1 cellular context compared by ENCODE assay signal in the genomic region with DNA sequence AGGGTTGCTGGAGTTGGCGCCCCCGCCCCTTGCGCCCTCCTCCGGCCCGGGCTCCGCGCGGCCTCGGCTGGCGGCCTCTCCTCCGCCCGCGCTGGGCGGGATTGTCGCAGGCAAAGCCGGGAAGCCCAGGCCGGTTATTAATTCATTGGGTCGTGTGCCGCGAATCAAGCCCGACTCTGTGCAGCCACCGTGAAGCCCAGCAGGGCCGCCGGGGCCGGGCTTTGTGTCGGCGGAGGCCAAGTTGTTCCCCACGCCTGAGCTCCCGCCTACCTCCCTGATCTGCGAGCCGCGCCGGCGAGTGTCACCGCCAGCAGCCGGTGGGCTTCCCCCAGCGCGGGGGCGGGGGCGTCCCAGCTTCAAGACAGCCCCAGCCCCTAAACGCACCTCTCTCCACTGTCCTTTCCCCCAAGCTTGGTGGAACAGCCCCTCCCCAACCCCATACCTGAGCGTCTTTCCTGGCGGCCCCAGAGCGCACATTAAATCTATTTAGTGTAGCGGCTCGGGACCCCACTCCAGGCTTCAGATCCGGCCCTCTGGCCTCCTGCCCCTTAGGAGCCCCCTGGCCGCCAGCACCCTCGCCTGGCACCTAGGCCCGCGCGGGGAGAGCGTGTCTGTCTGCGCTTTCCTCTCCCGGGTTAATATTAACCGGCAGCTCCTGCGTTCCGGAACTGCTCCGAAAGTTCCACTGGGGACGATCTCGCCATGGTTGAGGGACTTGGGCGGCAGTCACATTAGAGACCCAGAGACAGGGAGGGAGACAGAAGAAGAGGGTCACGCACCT.
TF ChIP-seq lines count a peak whose summit lies in the region.

No MANE protein-coding gene starts in this region.

TF ChIP-seq in HepG2, 621 proteins besides CTCF, POLR2A, EP300 and RAD21 (continued from another document and continues in another):
- TF ChIP-seq, protein P1, sequence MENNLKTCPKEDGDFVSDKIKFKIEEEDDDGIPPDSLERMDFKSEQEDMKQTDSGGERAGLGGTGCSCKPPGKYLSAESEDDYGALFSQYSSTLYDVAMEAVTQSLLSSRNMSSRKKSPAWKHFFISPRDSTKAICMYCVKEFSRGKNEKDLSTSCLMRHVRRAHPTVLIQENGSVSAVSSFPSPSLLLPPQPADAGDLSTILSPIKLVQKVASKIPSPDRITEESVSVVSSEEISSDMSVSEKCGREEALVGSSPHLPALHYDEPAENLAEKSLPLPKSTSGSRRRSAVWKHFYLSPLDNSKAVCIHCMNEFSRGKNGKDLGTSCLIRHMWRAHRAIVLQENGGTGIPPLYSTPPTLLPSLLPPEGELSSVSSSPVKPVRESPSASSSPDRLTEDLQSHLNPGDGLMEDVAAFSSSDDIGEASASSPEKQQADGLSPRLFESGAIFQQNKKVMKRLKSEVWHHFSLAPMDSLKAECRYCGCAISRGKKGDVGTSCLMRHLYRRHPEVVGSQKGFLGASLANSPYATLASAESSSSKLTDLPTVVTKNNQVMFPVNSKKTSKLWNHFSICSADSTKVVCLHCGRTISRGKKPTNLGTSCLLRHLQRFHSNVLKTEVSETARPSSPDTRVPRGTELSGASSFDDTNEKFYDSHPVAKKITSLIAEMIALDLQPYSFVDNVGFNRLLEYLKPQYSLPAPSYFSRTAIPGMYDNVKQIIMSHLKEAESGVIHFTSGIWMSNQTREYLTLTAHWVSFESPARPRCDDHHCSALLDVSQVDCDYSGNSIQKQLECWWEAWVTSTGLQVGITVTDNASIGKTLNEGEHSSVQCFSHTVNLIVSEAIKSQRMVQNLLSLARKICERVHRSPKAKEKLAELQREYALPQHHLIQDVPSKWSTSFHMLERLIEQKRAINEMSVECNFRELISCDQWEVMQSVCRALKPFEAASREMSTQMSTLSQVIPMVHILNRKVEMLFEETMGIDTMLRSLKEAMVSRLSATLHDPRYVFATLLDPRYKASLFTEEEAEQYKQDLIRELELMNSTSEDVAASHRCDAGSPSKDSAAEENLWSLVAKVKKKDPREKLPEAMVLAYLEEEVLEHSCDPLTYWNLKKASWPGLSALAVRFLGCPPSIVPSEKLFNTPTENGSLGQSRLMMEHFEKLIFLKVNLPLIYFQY (CRISPR knock-in tag; IDR thresholded peaks at IDR 0.05; ENCODE audit: borderline replicate concordance) = no peak
- TF ChIP-seq ZNF30 (CRISPR knock-in tag; IDR thresholded peaks at IDR 0.05) (0 out of 2 replicates have a peak, but pooled peaks have one; percentile 89), ZNF891 (CRISPR knock-in tag; IDR thresholded peaks at IDR 0.05) (no peak; the same call in 1 of the 2 replicates), FOSL1 (CRISPR knock-in tag; IDR thresholded peaks at IDR 0.05; ENCODE audit: borderline replicate concordance) (0 out of 2 replicates have a peak, but pooled peaks have one; percentile 7), GABPB1 (CRISPR knock-in tag; IDR thresholded peaks at IDR 0.05) (peak; percentile 69; the same call in 1 of the 2 replicates), SNAI1 (CRISPR knock-in tag; IDR thresholded peaks at IDR 0.05; ENCODE audit: borderline replicate concordance) (peak; percentile 52; the same call in 1 of the 2 replicates), MAF1 (CRISPR knock-in tag; IDR thresholded peaks at IDR 0.05; ENCODE audit: borderline replicate concordance) (no peak), ARNT2 (CRISPR knock-in tag; IDR thresholded peaks at IDR 0.05; ENCODE audit: low read depth) (0 out of 2 replicates have a peak, but pooled peaks have one; percentile 53), POLR2AphosphoS5 (IDR thresholded peaks at IDR 0.05; ENCODE audit: low read depth, low read length) (peak; percentile 83), HDAC1 (CRISPR knock-in tag; IDR thresholded peaks at IDR 0.05) (peak; percentile 70), NRL (CRISPR knock-in tag; IDR thresholded peaks at IDR 0.05; ENCODE audit: borderline replicate concordance) (no peak; the same call in none of the 2 replicates), ZBTB3 (CRISPR knock-in tag; IDR thresholded peaks at IDR 0.05; ENCODE audit: borderline replicate concordance, low read depth) (no peak), ZNF414 (CRISPR knock-in tag; IDR thresholded peaks at IDR 0.05) (peak; percentile 67), ERF (CRISPR knock-in tag; IDR thresholded peaks at IDR 0.05) (no peak; the same call in none of the 2 replicates), GABPA (IDR thresholded peaks at IDR 0.05; ENCODE audit: low read depth, low read length) (no peak), GABPA (CRISPR knock-in tag; IDR thresholded peaks at IDR 0.05; ENCODE audit: low read depth) (peak; percentile 53), HNRNPK (IDR thresholded peaks at IDR 0.05; ENCODE audit: low read depth, low read length, poor library complexity, severe bottlenecking) (peak; percentile 59), RAD51 (IDR thresholded peaks at IDR 0.05; ENCODE audit: borderline replicate concordance) (no peak), FOXO1 (CRISPR knock-in tag; IDR thresholded peaks at IDR 0.05) (no peak), SKI (IDR thresholded peaks at IDR 0.05; ENCODE audit: partially characterized antibody) (no peak), PTBP1 (IDR thresholded peaks at IDR 0.05; ENCODE audit: low read depth, low read length, poor library complexity, severe bottlenecking) (no peak), ZNF501 (CRISPR knock-in tag; IDR thresholded peaks at IDR 0.05) (peak; percentile 55; the same call in 1 of the 2 replicates), SP140L (CRISPR knock-in tag; IDR thresholded peaks at IDR 0.05; ENCODE audit: borderline replicate concordance) (no peak), ZNF143 (CRISPR knock-in tag; IDR thresholded peaks at IDR 0.05) (0 out of 2 replicates have a peak, but pooled peaks have one; percentile 36), ELK4 (CRISPR knock-in tag; IDR thresholded peaks at IDR 0.05; ENCODE audit: borderline replicate concordance) (no peak), IKZF4 (CRISPR knock-in tag; IDR thresholded peaks at IDR 0.05; ENCODE audit: borderline replicate concordance, low read depth, not compliant biosample characterization) (no peak), GLMP (CRISPR knock-in tag; IDR thresholded peaks at IDR 0.05; ENCODE audit: borderline replicate concordance) (no peak), GATAD2A (CRISPR knock-in tag; IDR thresholded peaks at IDR 0.05) (peak; percentile 39; the same call in 1 of the 2 replicates), ZMYM2 (CRISPR knock-in tag; IDR thresholded peaks at IDR 0.05) (no peak), HOXA7 (CRISPR knock-in tag; IDR thresholded peaks at IDR 0.05) (0 out of 2 replicates have a peak, but pooled peaks have one; percentile 18)
- TF ChIP-seq, protein P2, sequence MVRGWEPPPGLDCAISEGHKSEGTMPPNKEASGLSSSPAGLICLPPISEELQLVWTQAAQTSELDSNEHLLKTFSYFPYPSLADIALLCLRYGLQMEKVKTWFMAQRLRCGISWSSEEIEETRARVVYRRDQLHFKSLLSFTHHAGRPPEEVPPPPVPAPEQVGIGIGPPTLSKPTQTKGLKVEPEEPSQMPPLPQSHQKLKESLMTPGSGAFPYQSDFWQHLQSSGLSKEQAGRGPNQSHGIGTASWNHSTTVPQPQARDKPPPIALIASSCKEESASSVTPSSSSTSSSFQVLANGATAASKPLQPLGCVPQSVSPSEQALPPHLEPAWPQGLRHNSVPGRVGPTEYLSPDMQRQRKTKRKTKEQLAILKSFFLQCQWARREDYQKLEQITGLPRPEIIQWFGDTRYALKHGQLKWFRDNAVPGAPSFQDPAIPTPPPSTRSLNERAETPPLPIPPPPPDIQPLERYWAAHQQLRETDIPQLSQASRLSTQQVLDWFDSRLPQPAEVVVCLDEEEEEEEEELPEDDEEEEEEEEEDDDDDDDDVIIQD (CRISPR knock-in tag; IDR thresholded peaks at IDR 0.05; ENCODE audit: low read depth) = no peak
- TF ChIP-seq, protein P3, sequence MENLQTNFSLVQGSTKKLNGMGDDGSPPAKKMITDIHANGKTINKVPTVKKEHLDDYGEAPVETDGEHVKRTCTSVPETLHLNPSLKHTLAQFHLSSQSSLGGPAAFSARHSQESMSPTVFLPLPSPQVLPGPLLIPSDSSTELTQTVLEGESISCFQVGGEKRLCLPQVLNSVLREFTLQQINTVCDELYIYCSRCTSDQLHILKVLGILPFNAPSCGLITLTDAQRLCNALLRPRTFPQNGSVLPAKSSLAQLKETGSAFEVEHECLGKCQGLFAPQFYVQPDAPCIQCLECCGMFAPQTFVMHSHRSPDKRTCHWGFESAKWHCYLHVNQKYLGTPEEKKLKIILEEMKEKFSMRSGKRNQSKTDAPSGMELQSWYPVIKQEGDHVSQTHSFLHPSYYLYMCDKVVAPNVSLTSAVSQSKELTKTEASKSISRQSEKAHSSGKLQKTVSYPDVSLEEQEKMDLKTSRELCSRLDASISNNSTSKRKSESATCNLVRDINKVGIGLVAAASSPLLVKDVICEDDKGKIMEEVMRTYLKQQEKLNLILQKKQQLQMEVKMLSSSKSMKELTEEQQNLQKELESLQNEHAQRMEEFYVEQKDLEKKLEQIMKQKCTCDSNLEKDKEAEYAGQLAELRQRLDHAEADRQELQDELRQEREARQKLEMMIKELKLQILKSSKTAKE (CRISPR knock-in tag; IDR thresholded peaks at IDR 0.05; ENCODE audit: borderline replicate concordance) = peak; percentile 42; the same call in 1 of the 2 replicates
- TF ChIP-seq, protein P4, sequence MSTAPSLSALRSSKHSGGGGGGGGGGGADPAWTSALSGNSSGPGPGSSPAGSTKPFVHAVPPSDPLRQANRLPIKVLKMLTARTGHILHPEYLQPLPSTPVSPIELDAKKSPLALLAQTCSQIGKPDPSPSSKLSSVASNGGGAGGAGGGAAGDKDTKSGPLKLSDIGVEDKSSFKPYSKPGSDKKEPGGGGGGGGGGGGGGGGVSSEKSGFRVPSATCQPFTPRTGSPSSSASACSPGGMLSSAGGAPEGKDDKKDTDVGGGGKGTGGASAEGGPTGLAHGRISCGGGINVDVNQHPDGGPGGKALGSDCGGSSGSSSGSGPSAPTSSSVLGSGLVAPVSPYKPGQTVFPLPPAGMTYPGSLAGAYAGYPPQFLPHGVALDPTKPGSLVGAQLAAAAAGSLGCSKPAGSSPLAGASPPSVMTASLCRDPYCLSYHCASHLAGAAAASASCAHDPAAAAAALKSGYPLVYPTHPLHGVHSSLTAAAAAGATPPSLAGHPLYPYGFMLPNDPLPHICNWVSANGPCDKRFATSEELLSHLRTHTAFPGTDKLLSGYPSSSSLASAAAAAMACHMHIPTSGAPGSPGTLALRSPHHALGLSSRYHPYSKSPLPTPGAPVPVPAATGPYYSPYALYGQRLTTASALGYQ (CRISPR knock-in tag; IDR thresholded peaks at IDR 0.05) = peak; percentile 72; the same call in 1 of the 2 replicates
- TF ChIP-seq, protein P5, sequence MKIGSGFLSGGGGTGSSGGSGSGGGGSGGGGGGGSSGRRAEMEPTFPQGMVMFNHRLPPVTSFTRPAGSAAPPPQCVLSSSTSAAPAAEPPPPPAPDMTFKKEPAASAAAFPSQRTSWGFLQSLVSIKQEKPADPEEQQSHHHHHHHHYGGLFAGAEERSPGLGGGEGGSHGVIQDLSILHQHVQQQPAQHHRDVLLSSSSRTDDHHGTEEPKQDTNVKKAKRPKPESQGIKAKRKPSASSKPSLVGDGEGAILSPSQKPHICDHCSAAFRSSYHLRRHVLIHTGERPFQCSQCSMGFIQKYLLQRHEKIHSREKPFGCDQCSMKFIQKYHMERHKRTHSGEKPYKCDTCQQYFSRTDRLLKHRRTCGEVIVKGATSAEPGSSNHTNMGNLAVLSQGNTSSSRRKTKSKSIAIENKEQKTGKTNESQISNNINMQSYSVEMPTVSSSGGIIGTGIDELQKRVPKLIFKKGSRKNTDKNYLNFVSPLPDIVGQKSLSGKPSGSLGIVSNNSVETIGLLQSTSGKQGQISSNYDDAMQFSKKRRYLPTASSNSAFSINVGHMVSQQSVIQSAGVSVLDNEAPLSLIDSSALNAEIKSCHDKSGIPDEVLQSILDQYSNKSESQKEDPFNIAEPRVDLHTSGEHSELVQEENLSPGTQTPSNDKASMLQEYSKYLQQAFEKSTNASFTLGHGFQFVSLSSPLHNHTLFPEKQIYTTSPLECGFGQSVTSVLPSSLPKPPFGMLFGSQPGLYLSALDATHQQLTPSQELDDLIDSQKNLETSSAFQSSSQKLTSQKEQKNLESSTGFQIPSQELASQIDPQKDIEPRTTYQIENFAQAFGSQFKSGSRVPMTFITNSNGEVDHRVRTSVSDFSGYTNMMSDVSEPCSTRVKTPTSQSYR (CRISPR knock-in tag; IDR thresholded peaks at IDR 0.05; ENCODE audit: borderline replicate concordance) = no peak
- TF ChIP-seq, protein P6, sequence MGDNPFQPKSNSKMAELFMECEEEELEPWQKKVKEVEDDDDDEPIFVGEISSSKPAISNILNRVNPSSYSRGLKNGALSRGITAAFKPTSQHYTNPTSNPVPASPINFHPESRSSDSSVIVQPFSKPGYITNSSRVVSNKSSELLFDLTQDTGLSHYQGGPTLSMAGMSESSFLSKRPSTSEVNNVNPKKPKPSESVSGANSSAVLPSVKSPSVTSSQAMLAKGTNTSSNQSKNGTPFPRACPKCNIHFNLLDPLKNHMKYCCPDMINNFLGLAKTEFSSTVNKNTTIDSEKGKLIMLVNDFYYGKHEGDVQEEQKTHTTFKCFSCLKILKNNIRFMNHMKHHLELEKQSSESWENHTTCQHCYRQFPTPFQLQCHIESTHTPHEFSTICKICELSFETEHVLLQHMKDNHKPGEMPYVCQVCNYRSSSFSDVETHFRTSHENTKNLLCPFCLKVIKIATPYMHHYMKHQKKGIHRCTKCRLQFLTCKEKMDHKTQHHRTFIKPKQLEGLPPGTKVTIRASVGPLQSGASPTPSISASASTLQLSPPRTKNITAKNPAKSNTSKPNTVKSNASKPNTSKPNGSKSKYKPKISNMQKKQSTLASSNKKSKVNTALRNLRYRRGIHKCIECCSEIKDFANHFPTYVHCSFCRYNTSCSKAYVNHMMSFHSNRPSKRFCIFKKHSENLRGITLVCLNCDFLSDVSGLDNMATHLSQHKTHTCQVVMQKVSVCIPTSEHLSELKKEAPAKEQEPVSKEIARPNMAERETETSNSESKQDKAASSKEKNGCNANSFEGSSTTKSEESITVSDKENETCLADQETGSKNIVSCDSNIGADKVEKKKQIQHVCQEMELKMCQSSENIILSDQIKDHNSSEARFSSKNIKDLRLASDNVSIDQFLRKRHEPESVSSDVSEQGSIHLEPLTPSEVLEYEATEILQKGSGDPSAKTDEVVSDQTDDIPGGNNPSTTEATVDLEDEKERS (CRISPR knock-in tag; IDR thresholded peaks at IDR 0.05) = no peak
